In the genomic region with DNA sequence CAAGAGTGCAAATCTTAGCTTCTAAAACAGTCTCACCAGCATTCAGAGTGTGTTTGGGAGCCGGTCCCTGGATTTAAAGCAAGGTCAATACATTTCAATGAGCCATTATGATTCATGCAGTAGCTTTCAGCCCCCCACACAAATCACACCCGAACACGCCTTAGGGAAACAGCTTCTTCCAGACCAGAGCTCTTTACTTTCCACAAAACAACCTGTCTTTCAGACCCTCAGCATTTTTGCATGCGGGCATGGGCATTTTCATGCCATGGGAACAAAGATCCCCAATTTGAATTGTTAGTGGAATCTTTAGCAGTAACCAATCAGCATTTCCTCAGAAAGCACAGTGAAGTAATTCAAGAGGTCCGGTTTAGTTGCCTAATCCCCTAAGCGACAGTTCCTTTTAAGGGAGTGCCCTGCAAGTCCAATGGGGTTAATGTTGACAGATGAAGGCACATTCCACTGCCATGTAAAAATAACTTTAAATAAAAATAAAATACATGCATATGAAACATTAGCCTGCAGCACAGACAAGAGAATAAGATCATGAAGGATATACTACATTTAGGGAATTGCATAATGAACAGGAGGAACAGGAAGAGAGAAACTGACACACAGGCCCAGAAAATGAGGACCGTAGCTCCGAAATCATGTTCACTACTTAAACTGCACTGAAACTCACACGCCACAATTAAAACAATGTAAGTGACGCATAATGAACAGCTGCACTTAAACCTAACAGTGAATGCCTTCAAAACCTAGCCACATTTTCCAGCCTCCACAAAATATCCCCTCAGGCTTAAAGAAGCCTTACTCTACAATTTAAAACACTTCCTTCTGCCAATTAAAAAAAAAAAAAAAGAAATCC, we compare ENCODE assay signal across 8 cellular contexts. TPM values are rescaled to one million over a fixed set of nuclear protein-coding genes. Genes with fewer than 3 reads are reported as not detected.
A peak's percentile ranks its signal among the peaks of the same experiment; 100 is the strongest.
DNase-seq lines count a peak whose midpoint lies in the region; ATAC-seq and TF ChIP-seq lines count a peak whose summit lies in the region.

No MANE protein-coding gene starts in this region.

- peaks cover 47 to 96% (median 76%) of the 10 kb centered on the region in 4 donors for H3K4me1 Mint-ChIP-seq in CD4-positive, CD25-positive, alpha-beta regulatory T cell
- peaks cover 80 to 92% of the 10 kb centered on the region in 2 donors for H3K4me1 Mint-ChIP-seq in natural killer cell treated with Interleukin-12 subunit alpha and Interleukin-12 subunit beta and Interleukin-15 and Interleukin-18, amount 100 ng/mL, for 72 hours (ENCODE audit: low read depth in 2 of 2)
- peaks cover 87% of the 10 kb centered on the region for H3K4me1 Mint-ChIP-seq in activated naive CD4-positive, alpha-beta T cell treated with anti-CD3 and anti-CD28 coated beads for 36 hours (ENCODE audit: low read depth)

- H3K27ac ChIP-seq in CD4-positive, CD25-positive, alpha-beta regulatory T cell (ENCODE audit: insufficient read depth, low read length, poor library complexity, severe bottlenecking), result no peak overlapping the region

- no peak for ATAC-seq in CD4-positive, CD25-positive, alpha-beta regulatory T cell (ENCODE audit: low read depth in 2 of 2)
- ATAC-seq in natural killer cell treated with Interleukin-12 subunit alpha and Interleukin-12 subunit beta and Interleukin-15 and Interleukin-18, amount 100 ng/mL, for 72 hours, result no peak
- ATAC-seq in GM21619 (IDR thresholded peaks at IDR 0.05; ENCODE audit: unreplicated experiment), result no peak
- no peak for ATAC-seq in GM21360 (IDR thresholded peaks at IDR 0.05; ENCODE audit: unreplicated experiment)

- H3K9me3 Mint-ChIP-seq in CD4-positive, CD25-positive, alpha-beta regulatory T cell, result peaks cover 0 to 4% (median 0%) of the 10 kb centered on the region in 7 donors
- peaks cover 3% of the 10 kb centered on the region for H3K9me3 Mint-ChIP-seq in natural killer cell treated with Interleukin-12 subunit alpha and Interleukin-12 subunit beta and Interleukin-15 and Interleukin-18, amount 100 ng/mL, for 72 hours
- no peaks in the 10 kb centered on the region for H3K9me3 Mint-ChIP-seq in activated naive CD4-positive, alpha-beta T cell treated with anti-CD3 and anti-CD28 coated beads for 36 hours

- H3K27me3 Mint-ChIP-seq in CD4-positive, CD25-positive, alpha-beta regulatory T cell, result peaks cover 10% of the 10 kb centered on the region
- no peaks in the 10 kb centered on the region for H3K27me3 Mint-ChIP-seq in natural killer cell treated with Interleukin-12 subunit alpha and Interleukin-12 subunit beta and Interleukin-15 and Interleukin-18, amount 100 ng/mL, for 72 hours
- peaks cover 10% of the 10 kb centered on the region for H3K27me3 Mint-ChIP-seq in activated naive CD4-positive, alpha-beta T cell treated with anti-CD3 and anti-CD28 coated beads for 36 hours (ENCODE audit: low read depth)

- no peaks in the 10 kb centered on the region for H3K9me3 ChIP-seq in CD4-positive, CD25-positive, alpha-beta regulatory T cell (ENCODE audit: control insufficient read depth in 2 of 2, low read length in 2 of 2)

- H3K27me3 ChIP-seq in CD4-positive, CD25-positive, alpha-beta regulatory T cell (ENCODE audit: control insufficient read depth, insufficient read depth, low read length), result no peaks in the 10 kb centered on the region

- no peak for DNase-seq in CD4-positive, CD25-positive, alpha-beta regulatory T cell
- DNase-seq in NCI-H1048 (lab: John Stamatoyannopoulos, UW) (peak; percentile 52), dermis blood vessel endothelial cell (peak; percentile 46), GM13977 (ENCODE audit: low spot score) (no peak)
- no peak for DNase-seq in natural killer cell treated with Interleukin-12 subunit alpha and Interleukin-12 subunit beta and Interleukin-15 and Interleukin-18, amount 100 ng/mL, for 72 hours (ENCODE audit: low spot score)
- DNase-seq in activated naive CD4-positive, alpha-beta T cell treated with anti-CD3 and anti-CD28 coated beads for 36 hours, result no peak

- peaks cover 10% of the 10 kb centered on the region for H3K36me3 Mint-ChIP-seq in CD4-positive, CD25-positive, alpha-beta regulatory T cell
- peaks cover 5% of the 10 kb centered on the region for H3K36me3 Mint-ChIP-seq in natural killer cell treated with Interleukin-12 subunit alpha and Interleukin-12 subunit beta and Interleukin-15 and Interleukin-18, amount 100 ng/mL, for 72 hours
- peaks cover 13% of the 10 kb centered on the region for H3K36me3 Mint-ChIP-seq in activated naive CD4-positive, alpha-beta T cell treated with anti-CD3 and anti-CD28 coated beads for 36 hours (ENCODE audit: low read depth)

- in situ Hi-C loops in GM13977 (cut with MboI; ENCODE audit: low pct_unique_long_range_greater_than_20kb, low sequenced_read_pairs, unreplicated experiment), result no loop called here

- H3K4me1 ChIP-seq in CD4-positive, CD25-positive, alpha-beta regulatory T cell (ENCODE audit: control insufficient read depth, insufficient read depth, low read length, poor library complexity, severe bottlenecking), result peaks cover 85% of the 10 kb centered on the region

- H3K27ac Mint-ChIP-seq in CD4-positive, CD25-positive, alpha-beta regulatory T cell, result peak overlapping the region in 1 of 3 donors; percentile 41
- H3K27ac Mint-ChIP-seq in natural killer cell treated with Interleukin-12 subunit alpha and Interleukin-12 subunit beta and Interleukin-15 and Interleukin-18, amount 100 ng/mL, for 72 hours, result peak overlapping the region; percentile 51 to 76
- H3K27ac Mint-ChIP-seq in activated naive CD4-positive, alpha-beta T cell treated with anti-CD3 and anti-CD28 coated beads for 36 hours, result no peak overlapping the region

- peak overlapping the region; percentile 39 to 92 (median 72) for H3K4me3 Mint-ChIP-seq in CD4-positive, CD25-positive, alpha-beta regulatory T cell
- H3K4me3 Mint-ChIP-seq in natural killer cell treated with Interleukin-12 subunit alpha and Interleukin-12 subunit beta and Interleukin-15 and Interleukin-18, amount 100 ng/mL, for 72 hours, result peak overlapping the region; percentile 90
- H3K4me3 Mint-ChIP-seq in activated naive CD4-positive, alpha-beta T cell treated with anti-CD3 and anti-CD28 coated beads for 36 hours, result no peak overlapping the region

- TF ChIP-seq CTCF in GM13977 (IDR thresholded peaks at IDR 0.05; ENCODE audit: extremely low read depth, insufficient read depth, missing control alignments), result no peak

- CTCF ChIA-PET in activated naive CD4-positive, alpha-beta T cell treated with anti-CD3 and anti-CD28 coated beads for 36 hours (lab: Charles Lee), result interaction anchor here (0.9 to 1.7 kb wide), 3 partner anchors 8 to 12 kb away, joined by 3 to 10 read pairs (median 6); no protein-coding TSS in a partner anchor

- no peak overlapping the region for H3K4me3 ChIP-seq in CD4-positive, CD25-positive, alpha-beta regulatory T cell (ENCODE audit: low read depth, low read length)

- intact Hi-C loops in activated naive CD4-positive, alpha-beta T cell treated with anti-CD3 and anti-CD28 coated beads for 36 hours (cut with micrococcal nuclease), result no loop called here

- H3K36me3 ChIP-seq in CD4-positive, CD25-positive, alpha-beta regulatory T cell (ENCODE audit: control insufficient read depth, insufficient read depth, low read length), result no peaks in the 10 kb centered on the region

RNA-seq across cellular contexts. Expression of a gene that starts 4.0 kb away (rescaled TPM):
- 99.2 TPM for total RNA-seq in CD4-positive, CD25-positive, alpha-beta regulatory T cell
- polyA plus RNA-seq in CD4-positive, CD25-positive, alpha-beta regulatory T cell, result 10 to 100 TPM; 19.0 to 23.4 (median 20.9) TPM
- total RNA-seq in dermis blood vessel endothelial cell, result 19.6 and 21.2 TPM in 2 replicates
- 10 to 100 TPM; 42.6 to 46.9 TPM for total RNA-seq in natural killer cell treated with Interleukin-12 subunit alpha and Interleukin-12 subunit beta and Interleukin-15 and Interleukin-18, amount 100 ng/mL, for 72 hours
- total RNA-seq in activated naive CD4-positive, alpha-beta T cell treated with anti-CD3 and anti-CD28 coated beads for 36 hours, result 10 to 100 TPM; 15.6 TPM

RNA-seq across cellular contexts. Expression of a gene that starts 56.6 kb away (rescaled TPM):
- total RNA-seq in CD4-positive, CD25-positive, alpha-beta regulatory T cell, result 56.0 TPM
- polyA plus RNA-seq in CD4-positive, CD25-positive, alpha-beta regulatory T cell, result 1 to 10 TPM; 3.8 to 7.0 (median 4.7) TPM
- 132 and 200 TPM in 2 replicates for total RNA-seq in dermis blood vessel endothelial cell
- total RNA-seq in natural killer cell treated with Interleukin-12 subunit alpha and Interleukin-12 subunit beta and Interleukin-15 and Interleukin-18, amount 100 ng/mL, for 72 hours, result 10 to 100 TPM; 14.8 to 48.9 TPM
- 10 to 100 TPM; 18.5 to 21.2 TPM for total RNA-seq in activated naive CD4-positive, alpha-beta T cell treated with anti-CD3 and anti-CD28 coated beads for 36 hours

Comparison
In these comparisons a context has a peak if more than half of its experiments do, and no peak if none do; other contexts are left out.
1. DNase-seq: peak in NCI-H1048 (single experiment) and dermis blood vessel endothelial cell (single experiment); none in CD4-positive, CD25-positive, alpha-beta regulatory T cell (0 of 3), natural killer cell treated with Interleukin-12 subunit alpha and Interleukin-12 subunit beta and Interleukin-15 and Interleukin-18, amount 100 ng/mL, for 72 hours (single experiment), GM13977 (single experiment) and activated naive CD4-positive, alpha-beta T cell treated with anti-CD3 and anti-CD28 coated beads for 36 hours (single experiment).